In the genomic region with DNA sequence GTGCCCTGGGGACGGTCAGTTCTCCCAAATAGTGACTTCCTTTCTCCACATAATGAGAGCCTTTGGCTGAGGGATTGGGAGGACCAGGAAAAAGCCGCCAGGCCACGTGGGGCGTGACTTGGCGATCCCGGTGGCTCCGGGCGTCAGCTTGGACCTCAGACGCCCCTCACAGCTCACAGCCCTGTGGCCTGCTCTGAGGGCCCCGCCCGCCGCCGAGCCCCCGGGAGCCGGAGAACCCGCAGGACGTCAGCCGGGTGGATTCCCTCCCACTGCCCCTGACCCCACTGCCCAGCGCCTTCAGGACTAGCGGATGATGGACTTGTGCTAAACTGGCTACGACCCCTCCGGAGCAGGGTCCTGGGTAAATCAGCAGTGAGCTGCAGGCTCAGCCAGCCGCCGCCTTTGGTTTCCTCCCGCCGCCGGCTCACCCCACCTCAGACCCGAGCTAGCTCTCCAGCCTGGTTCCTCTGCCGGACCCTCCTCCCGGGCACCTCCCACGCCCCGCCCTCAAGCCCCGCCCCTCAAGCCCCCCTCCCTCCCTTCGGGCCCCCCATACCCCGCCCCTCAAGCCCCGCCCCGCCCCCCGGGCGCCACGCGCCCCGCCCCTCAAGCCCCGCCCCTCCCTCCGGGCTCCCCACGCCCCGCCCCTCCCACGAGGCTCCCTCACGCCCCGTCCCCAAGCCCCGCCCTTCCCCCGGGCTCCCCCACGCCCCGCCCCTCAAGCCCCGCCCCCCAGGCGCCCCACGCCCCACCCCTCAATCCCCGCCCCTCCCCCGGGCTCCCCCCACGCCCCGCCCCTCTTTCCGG, we compare ENCODE assay signal across 8 cellular contexts. TPM values are rescaled to one million over a fixed set of nuclear protein-coding genes. Genes with fewer than 3 reads are reported as not detected.
DNase-seq lines count a peak whose midpoint lies in the region; ATAC-seq and TF ChIP-seq lines count a peak whose summit lies in the region.

No MANE protein-coding gene starts in this region.

- peak overlapping the region; percentile 50 to 81 for H3K4me3 ChIP-seq in neutrophil (ENCODE audit: low read depth in 1 of 2, low read length in 1 of 2)

- H3K36me3 Mint-ChIP-seq in WTC11: no peaks in the 10 kb centered on the region

- peak overlapping the region; percentile 49; the same call in 1 of the 2 replicates for H3K27ac Mint-ChIP-seq in WTC11

- H3K4me3 Mint-ChIP-seq in WTC11: peak overlapping the region; percentile 60

- H3K4me1 ChIP-seq in neutrophil (ENCODE audit: control insufficient read depth in 1 of 2, insufficient read depth in 1 of 2, low read depth in 1 of 2, low read length in 1 of 2): peaks cover 10 to 18% of the 10 kb centered on the region in 2 experiments

- POLR2A ChIA-PET in WTC11 (lab: Charles Lee): interaction anchor here (0.7 to 1.8 kb wide), 6 partner anchors 9 to 102 kb away, joined by 3 to 6 read pairs (median 4); a partner anchor contains a TSS

- CTCF ChIA-PET in WTC11 (lab: Charles Lee): interaction anchor here (0.6 to 4.5 kb wide), 12 partner anchors 9 to 1115 kb away, joined by 3 to 46 read pairs (median 4); a partner anchor contains a TSS

- H3K27ac ChIP-seq in neutrophil: peak overlapping the region; percentile 51

- peaks cover 19% of the 10 kb centered on the region for H3K4me1 Mint-ChIP-seq in WTC11

- peak; percentile 76 for ATAC-seq in WTC11
- no peak for ATAC-seq in GM19035 (IDR thresholded peaks at IDR 0.05; ENCODE audit: unreplicated experiment)
- ATAC-seq in HG02763 (IDR thresholded peaks at IDR 0.05; ENCODE audit: unreplicated experiment): no peak

- H3K9me3 Mint-ChIP-seq in WTC11: no peaks in the 10 kb centered on the region

- no peaks in the 10 kb centered on the region for H3K36me3 ChIP-seq in neutrophil

- peak; percentile 90 for DNase-seq in stimulated activated CD4-positive, alpha-beta T cell treated with anti-CD3 and anti-CD28 coated beads, Interleukin-4, amount 100 ng/mL, for 1 hour
- DNase-seq in stimulated activated CD4-positive, alpha-beta T cell treated with anti-CD3 and anti-CD28 coated beads, Interleukin-12 subunit alpha, Interleukin-12 subunit beta, amount 100 ng/mL, for 4 hours: no peak
- peak; percentile 27 for DNase-seq in M059J (ENCODE audit: low read depth)
- DNase-seq in WTC11 (ENCODE audit: low spot score): peak; percentile 90
- DNase-seq in glomerular visceral epithelial cell (ENCODE audit: extremely low spot score): peak; percentile 88

- no peaks in the 10 kb centered on the region for H3K9me3 ChIP-seq in neutrophil

- peaks cover 57% of the 10 kb centered on the region for H3K27me3 ChIP-seq in neutrophil

- no peak for TF ChIP-seq CTCF in WTC11 (IDR thresholded peaks at IDR 0.05)
- TF ChIP-seq CTCF in neutrophil (IDR thresholded peaks at IDR 0.05): peak; percentile 15

- H3K27me3 Mint-ChIP-seq in WTC11 (ENCODE audit: low read depth): peaks cover 15% of the 10 kb centered on the region

TF ChIP-seq in WTC11, 78 proteins besides CTCF, POLR2A, EP300 and RAD21:
- no peak for TF ChIP-seq ZNF423 (CRISPR knock-in tag; IDR thresholded peaks at IDR 0.05)
- no peak for TF ChIP-seq ZBTB21 (CRISPR knock-in tag; IDR thresholded peaks at IDR 0.05; ENCODE audit: borderline replicate concordance)
- peak; percentile 62 for TF ChIP-seq SP1 (CRISPR knock-in tag; conservative IDR thresholded peaks at IDR 0.05)
- 0 out of 2 replicates have a peak, but pooled peaks have one; percentile 34 for TF ChIP-seq TEAD1 (CRISPR knock-in tag; IDR thresholded peaks at IDR 0.05)
- TF ChIP-seq, protein P1, sequence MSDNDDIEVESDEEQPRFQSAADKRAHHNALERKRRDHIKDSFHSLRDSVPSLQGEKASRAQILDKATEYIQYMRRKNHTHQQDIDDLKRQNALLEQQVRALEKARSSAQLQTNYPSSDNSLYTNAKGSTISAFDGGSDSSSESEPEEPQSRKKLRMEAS (CRISPR knock-in tag; IDR thresholded peaks at IDR 0.05): peak; percentile 52; the same call in 1 of the 2 replicates
- no peak for TF ChIP-seq NFE2L1 (CRISPR knock-in tag; IDR thresholded peaks at IDR 0.05)
- 0 out of 2 replicates have a peak, but pooled peaks have one; percentile 47 for TF ChIP-seq MYBL2 (CRISPR knock-in tag; IDR thresholded peaks at IDR 0.05)
- TF ChIP-seq, protein P2, sequence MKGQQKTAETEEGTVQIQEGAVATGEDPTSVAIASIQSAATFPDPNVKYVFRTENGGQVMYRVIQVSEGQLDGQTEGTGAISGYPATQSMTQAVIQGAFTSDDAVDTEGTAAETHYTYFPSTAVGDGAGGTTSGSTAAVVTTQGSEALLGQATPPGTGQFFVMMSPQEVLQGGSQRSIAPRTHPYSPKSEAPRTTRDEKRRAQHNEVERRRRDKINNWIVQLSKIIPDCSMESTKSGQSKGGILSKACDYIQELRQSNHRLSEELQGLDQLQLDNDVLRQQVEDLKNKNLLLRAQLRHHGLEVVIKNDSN (CRISPR knock-in tag; IDR thresholded peaks at IDR 0.05): peak; percentile 54
- 0 out of 2 replicates have a peak, but pooled peaks have one; percentile 13 for TF ChIP-seq ETV6 (CRISPR knock-in tag; IDR thresholded peaks at IDR 0.05)
- no peak for TF ChIP-seq ZNF317 (CRISPR knock-in tag; IDR thresholded peaks at IDR 0.05; ENCODE audit: borderline replicate concordance, low read depth)
- 0 out of 2 replicates have a peak, but pooled peaks have one; percentile 46 for TF ChIP-seq TCF7 (CRISPR knock-in tag; IDR thresholded peaks at IDR 0.05; ENCODE audit: low read depth)
- TF ChIP-seq CBFB (CRISPR knock-in tag; IDR thresholded peaks at IDR 0.05; ENCODE audit: low read depth): no peak
- TF ChIP-seq, protein P3, sequence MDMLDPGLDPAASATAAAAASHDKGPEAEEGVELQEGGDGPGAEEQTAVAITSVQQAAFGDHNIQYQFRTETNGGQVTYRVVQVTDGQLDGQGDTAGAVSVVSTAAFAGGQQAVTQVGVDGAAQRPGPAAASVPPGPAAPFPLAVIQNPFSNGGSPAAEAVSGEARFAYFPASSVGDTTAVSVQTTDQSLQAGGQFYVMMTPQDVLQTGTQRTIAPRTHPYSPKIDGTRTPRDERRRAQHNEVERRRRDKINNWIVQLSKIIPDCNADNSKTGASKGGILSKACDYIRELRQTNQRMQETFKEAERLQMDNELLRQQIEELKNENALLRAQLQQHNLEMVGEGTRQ (CRISPR knock-in tag; IDR thresholded peaks at IDR 0.05): 0 out of 2 replicates have a peak, but pooled peaks have one; percentile 33

RNA-seq across cellular contexts. Expression of a gene that starts 10.0 kb away (rescaled TPM):
- 12.8 and 23.1 TPM in 2 replicates for total RNA-seq in M059J (2014; rRNA removed; shearing (Covaris generic))
- total RNA-seq in WTC11 (2021): 133 to 151 TPM (median 150 TPM) in 3 replicates

RNA-seq across cellular contexts. Expression of a gene that starts 23.5 kb away (rescaled TPM):
- total RNA-seq in M059J (2014; rRNA removed; shearing (Covaris generic)): 3.5 and 13.8 TPM in 2 replicates
- total RNA-seq in WTC11 (2021): 75.5 to 88.6 TPM (median 75.6 TPM) in 3 replicates
